1 cellular context compared by ENCODE assay signal in the genomic region with DNA sequence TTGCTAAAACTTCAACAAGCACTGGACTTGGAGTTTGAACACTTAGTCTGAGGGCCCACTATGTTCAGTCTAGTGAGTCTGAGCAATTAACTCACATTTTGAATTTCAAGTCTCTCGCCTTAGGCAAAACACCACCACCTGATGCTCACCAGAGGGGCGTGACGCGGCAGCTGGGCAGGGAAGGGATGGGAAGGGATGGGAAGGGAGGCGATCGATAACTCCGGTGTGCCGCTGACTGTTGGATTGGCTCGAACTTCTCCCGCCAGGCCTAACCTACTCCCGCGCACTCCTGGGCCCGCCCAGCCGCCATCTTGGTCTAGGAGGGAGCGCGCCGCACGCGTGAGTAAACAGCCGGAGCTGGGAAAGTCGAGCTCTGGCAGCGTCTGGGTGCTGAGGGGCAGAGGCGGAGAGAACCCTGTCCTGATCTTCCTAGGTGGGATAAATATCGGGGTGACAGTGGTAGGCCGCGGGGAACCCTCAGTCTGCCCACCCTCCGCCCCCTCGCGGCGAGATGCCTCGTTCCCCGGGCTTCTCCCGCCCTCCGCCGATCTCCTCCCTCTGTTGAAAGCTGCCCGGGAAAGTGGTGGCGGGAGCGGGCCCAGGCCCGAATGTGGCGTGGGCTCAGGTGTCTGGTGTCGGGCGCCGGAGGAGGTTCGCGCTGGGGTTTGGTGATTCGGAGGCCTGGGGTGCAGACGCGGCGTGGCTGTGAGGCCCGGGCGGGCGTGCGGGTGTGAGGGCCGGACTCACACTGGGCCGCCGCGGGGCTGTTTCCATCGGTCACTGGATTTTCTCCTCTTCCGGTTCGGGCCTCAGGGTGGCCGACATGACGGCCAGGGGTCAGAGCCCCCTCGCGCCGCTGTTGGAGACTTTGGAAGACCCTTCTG.
TF ChIP-seq lines count a peak whose summit lies in the region.

A gene with protein sequence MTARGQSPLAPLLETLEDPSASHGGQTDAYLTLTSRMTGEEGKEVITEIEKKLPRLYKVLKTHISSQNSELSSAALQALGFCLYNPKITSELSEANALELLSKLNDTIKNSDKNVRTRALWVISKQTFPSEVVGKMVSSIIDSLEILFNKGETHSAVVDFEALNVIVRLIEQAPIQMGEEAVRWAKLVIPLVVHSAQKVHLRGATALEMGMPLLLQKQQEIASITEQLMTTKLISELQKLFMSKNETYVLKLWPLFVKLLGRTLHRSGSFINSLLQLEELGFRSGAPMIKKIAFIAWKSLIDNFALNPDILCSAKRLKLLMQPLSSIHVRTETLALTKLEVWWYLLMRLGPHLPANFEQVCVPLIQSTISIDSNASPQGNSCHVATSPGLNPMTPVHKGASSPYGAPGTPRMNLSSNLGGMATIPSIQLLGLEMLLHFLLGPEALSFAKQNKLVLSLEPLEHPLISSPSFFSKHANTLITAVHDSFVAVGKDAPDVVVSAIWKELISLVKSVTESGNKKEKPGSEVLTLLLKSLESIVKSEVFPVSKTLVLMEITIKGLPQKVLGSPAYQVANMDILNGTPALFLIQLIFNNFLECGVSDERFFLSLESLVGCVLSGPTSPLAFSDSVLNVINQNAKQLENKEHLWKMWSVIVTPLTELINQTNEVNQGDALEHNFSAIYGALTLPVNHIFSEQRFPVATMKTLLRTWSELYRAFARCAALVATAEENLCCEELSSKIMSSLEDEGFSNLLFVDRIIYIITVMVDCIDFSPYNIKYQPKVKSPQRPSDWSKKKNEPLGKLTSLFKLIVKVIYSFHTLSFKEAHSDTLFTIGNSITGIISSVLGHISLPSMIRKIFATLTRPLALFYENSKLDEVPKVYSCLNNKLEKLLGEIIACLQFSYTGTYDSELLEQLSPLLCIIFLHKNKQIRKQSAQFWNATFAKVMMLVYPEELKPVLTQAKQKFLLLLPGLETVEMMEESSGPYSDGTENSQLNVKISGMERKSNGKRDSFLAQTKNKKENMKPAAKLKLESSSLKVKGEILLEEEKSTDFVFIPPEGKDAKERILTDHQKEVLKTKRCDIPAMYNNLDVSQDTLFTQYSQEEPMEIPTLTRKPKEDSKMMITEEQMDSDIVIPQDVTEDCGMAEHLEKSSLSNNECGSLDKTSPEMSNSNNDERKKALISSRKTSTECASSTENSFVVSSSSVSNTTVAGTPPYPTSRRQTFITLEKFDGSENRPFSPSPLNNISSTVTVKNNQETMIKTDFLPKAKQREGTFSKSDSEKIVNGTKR (N-terminal part only) (plus strand): TSS at position 302 of the 884 bp plus-strand sequence. CDS start 522 bp downstream, at position 824.

TF ChIP-seq in HepG2, 621 proteins besides CTCF, POLR2A, EP300 and RAD21 (continued from another document and continues in another):
- TF ChIP-seq RFX5 (IDR thresholded peaks at IDR 0.05; ENCODE audit: low read depth, low read length) (peak; percentile 53; the same call in 1 of the 2 replicates), SETDB1 (CRISPR knock-in tag; IDR thresholded peaks at IDR 0.05; ENCODE audit: borderline replicate concordance) (no peak; the same call in 1 of the 2 replicates), ZNF430 (CRISPR knock-in tag; IDR thresholded peaks at IDR 0.05) (peak; percentile 94), NONO (IDR thresholded peaks at IDR 0.05) (no peak), NONO (CRISPR knock-in tag; conservative IDR thresholded peaks at IDR 0.05) (peak; percentile 91), TEAD3 (CRISPR knock-in tag; optimal IDR thresholded peaks at IDR 0.05; ENCODE audit: borderline replicate concordance) (peak; percentile 75), ZNF562 (CRISPR knock-in tag; IDR thresholded peaks at IDR 0.05; ENCODE audit: borderline replicate concordance) (no peak), HNRNPK (IDR thresholded peaks at IDR 0.05; ENCODE audit: low read depth, low read length, poor library complexity, severe bottlenecking) (no peak), SP1 (IDR thresholded peaks at IDR 0.05) (no peak), SP1 (CRISPR knock-in tag; IDR thresholded peaks at IDR 0.05) (peak; percentile 99), TOPORS (CRISPR knock-in tag; IDR thresholded peaks at IDR 0.05) (peak; percentile 72; the same call in 1 of the 2 replicates), ZNF253 (CRISPR knock-in tag; IDR thresholded peaks at IDR 0.05; ENCODE audit: borderline replicate concordance) (peak; percentile 21; the same call in 1 of the 2 replicates), ZIK1 (CRISPR knock-in tag; IDR thresholded peaks at IDR 0.05; ENCODE audit: borderline replicate concordance, low read depth) (peak; percentile 95), ZNF10 (CRISPR knock-in tag; IDR thresholded peaks at IDR 0.05; ENCODE audit: borderline replicate concordance, low read depth) (no peak), NPAS2 (CRISPR knock-in tag; IDR thresholded peaks at IDR 0.05; ENCODE audit: borderline replicate concordance) (no peak), ZBTB21 (CRISPR knock-in tag; IDR thresholded peaks at IDR 0.05) (0 out of 2 replicates have a peak, but pooled peaks have one; percentile 35), ZNF446 (CRISPR knock-in tag; IDR thresholded peaks at IDR 0.05) (peak; percentile 93; the same call in 1 of the 2 replicates), CBFB (CRISPR knock-in tag; IDR thresholded peaks at IDR 0.05) (peak; percentile 79; the same call in 1 of the 2 replicates)
- TF ChIP-seq, protein P1, sequence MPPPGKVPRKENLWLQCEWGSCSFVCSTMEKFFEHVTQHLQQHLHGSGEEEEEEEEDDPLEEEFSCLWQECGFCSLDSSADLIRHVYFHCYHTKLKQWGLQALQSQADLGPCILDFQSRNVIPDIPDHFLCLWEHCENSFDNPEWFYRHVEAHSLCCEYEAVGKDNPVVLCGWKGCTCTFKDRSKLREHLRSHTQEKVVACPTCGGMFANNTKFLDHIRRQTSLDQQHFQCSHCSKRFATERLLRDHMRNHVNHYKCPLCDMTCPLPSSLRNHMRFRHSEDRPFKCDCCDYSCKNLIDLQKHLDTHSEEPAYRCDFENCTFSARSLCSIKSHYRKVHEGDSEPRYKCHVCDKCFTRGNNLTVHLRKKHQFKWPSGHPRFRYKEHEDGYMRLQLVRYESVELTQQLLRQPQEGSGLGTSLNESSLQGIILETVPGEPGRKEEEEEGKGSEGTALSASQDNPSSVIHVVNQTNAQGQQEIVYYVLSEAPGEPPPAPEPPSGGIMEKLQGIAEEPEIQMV (CRISPR knock-in tag; IDR thresholded peaks at IDR 0.05; ENCODE audit: low read depth) = peak; percentile 26; the same call in 1 of the 2 replicates
- TF ChIP-seq, protein P2, sequence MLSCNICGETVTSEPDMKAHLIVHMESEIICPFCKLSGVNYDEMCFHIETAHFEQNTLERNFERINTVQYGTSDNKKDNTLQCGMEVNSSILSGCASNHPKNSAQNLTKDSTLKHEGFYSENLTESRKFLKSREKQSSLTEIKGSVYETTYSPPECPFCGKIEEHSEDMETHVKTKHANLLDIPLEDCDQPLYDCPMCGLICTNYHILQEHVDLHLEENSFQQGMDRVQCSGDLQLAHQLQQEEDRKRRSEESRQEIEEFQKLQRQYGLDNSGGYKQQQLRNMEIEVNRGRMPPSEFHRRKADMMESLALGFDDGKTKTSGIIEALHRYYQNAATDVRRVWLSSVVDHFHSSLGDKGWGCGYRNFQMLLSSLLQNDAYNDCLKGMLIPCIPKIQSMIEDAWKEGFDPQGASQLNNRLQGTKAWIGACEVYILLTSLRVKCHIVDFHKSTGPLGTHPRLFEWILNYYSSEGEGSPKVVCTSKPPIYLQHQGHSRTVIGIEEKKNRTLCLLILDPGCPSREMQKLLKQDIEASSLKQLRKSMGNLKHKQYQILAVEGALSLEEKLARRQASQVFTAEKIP (CRISPR knock-in tag; IDR thresholded peaks at IDR 0.05; ENCODE audit: borderline replicate concordance) = no peak
- TF ChIP-seq, protein P3, sequence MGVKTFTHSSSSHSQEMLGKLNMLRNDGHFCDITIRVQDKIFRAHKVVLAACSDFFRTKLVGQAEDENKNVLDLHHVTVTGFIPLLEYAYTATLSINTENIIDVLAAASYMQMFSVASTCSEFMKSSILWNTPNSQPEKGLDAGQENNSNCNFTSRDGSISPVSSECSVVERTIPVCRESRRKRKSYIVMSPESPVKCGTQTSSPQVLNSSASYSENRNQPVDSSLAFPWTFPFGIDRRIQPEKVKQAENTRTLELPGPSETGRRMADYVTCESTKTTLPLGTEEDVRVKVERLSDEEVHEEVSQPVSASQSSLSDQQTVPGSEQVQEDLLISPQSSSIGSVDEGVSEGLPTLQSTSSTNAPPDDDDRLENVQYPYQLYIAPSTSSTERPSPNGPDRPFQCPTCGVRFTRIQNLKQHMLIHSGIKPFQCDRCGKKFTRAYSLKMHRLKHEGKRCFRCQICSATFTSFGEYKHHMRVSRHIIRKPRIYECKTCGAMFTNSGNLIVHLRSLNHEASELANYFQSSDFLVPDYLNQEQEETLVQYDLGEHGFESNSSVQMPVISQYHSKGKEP (CRISPR knock-in tag; IDR thresholded peaks at IDR 0.05) = peak; percentile 58; the same call in 1 of the 2 replicates
- TF ChIP-seq, protein P4, sequence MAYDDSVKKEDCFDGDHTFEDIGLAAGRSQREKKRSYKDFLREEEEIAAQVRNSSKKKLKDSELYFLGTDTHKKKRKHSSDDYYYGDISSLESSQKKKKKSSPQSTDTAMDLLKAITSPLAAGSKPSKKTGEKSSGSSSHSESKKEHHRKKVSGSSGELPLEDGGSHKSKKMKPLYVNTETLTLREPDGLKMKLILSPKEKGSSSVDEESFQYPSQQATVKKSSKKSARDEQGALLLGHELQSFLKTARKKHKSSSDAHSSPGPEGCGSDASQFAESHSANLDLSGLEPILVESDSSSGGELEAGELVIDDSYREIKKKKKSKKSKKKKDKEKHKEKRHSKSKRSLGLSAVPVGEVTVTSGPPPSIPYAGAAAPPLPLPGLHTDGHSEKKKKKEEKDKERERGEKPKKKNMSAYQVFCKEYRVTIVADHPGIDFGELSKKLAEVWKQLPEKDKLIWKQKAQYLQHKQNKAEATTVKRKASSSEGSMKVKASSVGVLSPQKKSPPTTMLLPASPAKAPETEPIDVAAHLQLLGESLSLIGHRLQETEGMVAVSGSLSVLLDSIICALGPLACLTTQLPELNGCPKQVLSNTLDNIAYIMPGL (CRISPR knock-in tag; IDR thresholded peaks at IDR 0.05; ENCODE audit: borderline replicate concordance in 1 of 2, low read depth in 1 of 2) = peak; percentile 95 to 100; a peak in 3 of 4 replicates
- TF ChIP-seq, protein P5, sequence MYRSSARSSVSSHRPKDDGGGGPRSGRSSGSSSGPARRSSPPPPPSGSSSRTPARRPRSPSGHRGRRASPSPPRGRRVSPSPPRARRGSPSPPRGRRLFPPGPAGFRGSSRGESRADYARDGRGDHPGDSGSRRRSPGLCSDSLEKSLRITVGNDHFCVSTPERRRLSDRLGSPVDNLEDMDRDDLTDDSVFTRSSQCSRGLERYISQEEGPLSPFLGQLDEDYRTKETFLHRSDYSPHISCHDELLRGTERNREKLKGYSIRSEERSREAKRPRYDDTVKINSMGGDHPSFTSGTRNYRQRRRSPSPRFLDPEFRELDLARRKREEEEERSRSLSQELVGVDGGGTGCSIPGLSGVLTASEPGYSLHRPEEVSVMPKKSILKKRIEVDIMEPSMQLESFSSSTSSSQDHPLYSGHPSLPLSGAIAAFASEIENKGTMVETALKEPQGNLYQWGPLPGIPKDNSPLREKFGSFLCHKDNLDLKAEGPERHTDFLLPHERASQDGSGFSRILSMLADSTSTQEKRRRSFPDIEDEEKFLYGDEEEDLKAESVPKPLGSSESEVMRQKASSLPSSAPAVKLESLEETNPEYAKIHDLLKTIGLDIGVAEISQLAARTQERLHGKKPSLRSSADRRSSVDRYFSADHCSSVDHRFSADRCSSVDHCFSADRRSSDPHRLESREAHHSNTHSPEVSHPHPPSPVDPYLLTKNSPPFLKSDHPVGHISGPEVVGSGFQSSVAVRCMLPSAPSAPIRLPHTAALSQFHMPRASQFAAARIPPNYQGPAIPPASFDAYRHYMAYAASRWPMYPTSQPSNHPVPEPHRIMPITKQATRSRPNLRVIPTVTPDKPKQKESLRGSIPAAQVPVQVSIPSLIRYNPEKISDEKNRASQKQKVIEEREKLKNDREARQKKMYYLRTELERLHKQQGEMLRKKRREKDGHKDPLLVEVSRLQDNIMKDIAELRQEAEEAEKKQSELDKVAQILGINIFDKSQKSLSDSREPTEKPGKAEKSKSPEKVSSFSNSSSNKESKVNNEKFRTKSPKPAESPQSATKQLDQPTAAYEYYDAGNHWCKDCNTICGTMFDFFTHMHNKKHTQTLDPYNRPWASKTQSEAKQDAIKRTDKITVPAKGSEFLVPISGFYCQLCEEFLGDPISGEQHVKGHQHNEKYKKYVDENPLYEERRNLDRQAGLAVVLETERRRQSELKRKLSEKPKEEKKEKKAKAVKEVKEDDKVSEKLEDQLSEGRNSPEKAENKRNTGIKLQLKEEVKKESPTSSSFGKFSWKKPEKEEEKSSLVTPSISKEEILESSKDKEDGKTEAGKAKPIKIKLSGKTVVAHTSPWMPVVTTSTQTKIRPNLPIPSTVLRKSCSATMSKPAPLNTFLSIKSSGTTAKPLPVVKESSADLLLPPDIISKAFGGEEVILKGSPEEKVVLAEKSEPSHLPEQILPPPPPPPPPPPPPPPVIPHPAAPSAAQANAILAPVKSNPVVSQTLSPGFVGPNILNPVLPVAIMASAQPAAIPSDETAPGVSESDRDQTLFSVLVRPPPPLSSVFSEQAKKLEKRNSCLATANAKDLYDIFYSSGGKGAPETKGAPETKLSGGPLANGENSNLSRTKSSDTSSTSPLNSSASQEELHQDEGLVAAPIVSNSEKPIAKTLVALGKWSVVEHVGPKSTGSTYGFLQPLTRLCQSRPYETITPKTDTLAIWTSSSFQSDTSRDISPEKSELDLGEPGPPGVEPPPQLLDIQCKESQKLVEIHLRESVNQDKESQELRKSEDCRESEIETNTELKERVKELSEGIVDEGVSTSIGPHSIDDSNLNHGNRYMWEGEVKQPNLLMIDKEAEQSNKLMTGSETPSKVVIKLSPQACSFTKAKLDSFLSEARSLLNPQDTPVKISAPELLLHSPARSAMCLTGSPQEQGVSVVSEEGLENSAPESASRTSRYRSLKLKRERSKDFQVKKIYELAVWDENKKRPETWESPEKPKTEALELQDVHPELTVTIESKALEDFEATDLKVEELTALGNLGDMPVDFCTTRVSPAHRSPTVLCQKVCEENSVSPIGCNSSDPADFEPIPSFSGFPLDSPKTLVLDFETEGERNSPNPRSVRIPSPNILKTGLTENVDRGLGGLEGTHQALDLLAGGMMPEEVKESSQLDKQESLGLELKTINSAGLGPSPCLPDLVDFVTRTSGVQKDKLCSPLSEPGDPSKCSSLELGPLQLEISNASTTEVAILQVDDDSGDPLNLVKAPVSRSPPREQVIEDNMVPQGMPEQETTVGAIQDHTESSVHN (CRISPR knock-in tag; IDR thresholded peaks at IDR 0.05) = no peak; the same call in 1 of the 2 replicates
